In genomic region chr17:47012457-47012856, GRCh38 we compare ENCODE assay signal across 11 cellular contexts. TPM values are rescaled to one million over a fixed set of nuclear protein-coding genes. Genes with fewer than 3 reads are reported as not detected.
"Had no signal": no experiment of that assay in that cellular context is flagged by ENCODE, and none has a peak within 500 bp of the region (broad histone marks: within the 10 kb centered on the region; RNA-seq: fewer than 3 reads in every experiment).

No MANE protein-coding gene starts in this region.

- DNase-seq: IMR-90, KBM-7, KG1 had no signal

- H3K4me3 ChIP-seq: K562 had no signal

- H3K9ac ChIP-seq: KMS-11 had no signal

- H3K27me3 Mint-ChIP-seq: IgD-negative memory B cell had no signal

- H3K27ac ChIP-seq: HL-60, KMS-11 had no signal

- H3K27ac Mint-ChIP-seq: IgD-negative memory B cell had no signal

- H3K9me3 Mint-ChIP-seq: IgD-negative memory B cell had no signal

- FAIRE-seq: HepG2, HTR-8/SVneo, K562 had no signal

- ATAC-seq: HepG2, K562 had no signal

- H3K4me2 ChIP-seq: KMS-11 had no signal

RNA-seq across cellular contexts. Expression of gene RPRML, which starts 33.4 kb away (rescaled TPM):
- total RNA-seq: HepG2, HT-29, HT1080, IMR-90, K562 had no signal
- polyA plus RNA-seq: HepG2, IMR-90, K562 had no signal
